In the genomic region with DNA sequence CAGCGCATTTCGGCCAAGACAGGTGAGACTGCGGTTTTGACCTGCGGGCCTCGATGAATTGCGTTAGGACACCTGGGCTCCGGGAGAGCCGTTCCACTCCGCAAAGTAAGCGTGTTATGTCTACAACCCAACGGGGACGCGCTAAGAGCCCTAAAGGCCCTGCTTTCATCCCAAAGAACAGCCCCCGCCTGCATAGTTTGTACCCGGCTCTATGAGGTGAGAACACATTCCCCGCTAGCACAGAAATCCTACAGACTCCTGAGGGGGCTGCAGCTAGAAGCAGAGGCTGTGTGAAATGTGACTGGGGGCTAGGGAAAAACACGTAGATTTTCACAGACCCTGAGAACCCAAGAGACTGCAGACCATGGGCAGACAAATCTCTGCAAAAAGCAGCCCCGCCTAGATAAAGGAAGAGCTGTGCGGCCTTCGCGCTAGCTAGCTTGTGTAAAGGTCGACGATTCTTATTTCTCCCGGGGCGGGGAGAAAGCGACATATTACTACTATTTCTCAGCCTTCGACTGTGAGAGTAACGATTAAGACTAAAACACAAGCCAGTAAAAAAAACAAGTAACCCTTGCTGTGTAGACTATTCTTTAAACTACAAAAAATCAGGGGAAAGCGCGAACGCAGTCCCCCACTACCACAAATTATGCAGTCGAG, we compare ENCODE assay signal across 10 cellular contexts. TPM values are rescaled to one million over a fixed set of nuclear protein-coding genes. Genes with fewer than 3 reads are reported as not detected.
A peak's percentile ranks its signal among the peaks of the same experiment; 100 is the strongest.
DNase-seq lines count a peak whose midpoint lies in the region; ATAC-seq and TF ChIP-seq lines count a peak whose summit lies in the region.
"Not testable (repeated sequence)": the region's sequence is repeated elsewhere in the genome, so short reads cannot be mapped to it uniquely, and the experiment has no call there.
"Had no signal": no experiment of that assay in that cellular context is flagged by ENCODE, and none has a peak within 500 bp of the region (broad histone marks: within the 10 kb centered on the region; RNA-seq: fewer than 3 reads in every experiment).

No MANE protein-coding gene starts in this region.

- not testable (repeated sequence) for H3K9me3 ChIP-seq in BE2C

- not testable (repeated sequence) for H3K27me3 ChIP-seq in BE2C

- H3K36me3 ChIP-seq in BE2C: not testable (repeated sequence)

- DNase-seq in BE2C (peak; percentile 48), SIG-M5 treated with dmso at 0.1 percent for 504 hours (lab: John Stamatoyannopoulos, UW; ENCODE audit: unreplicated experiment) (peak; percentile 17)
- DNase-seq in activated effector memory CD4-positive, alpha-beta T cell treated with Interleukin-2 at 50 U/mL for 16 hours: peak; percentile 16
- not testable (repeated sequence) for DNase-seq in Right ventricle myocardium superior; sciatic nerve (ENCODE audit: low spot score)

- not testable (repeated sequence) for H3K4me3 ChIP-seq in BE2C (ENCODE audit: low read depth, low read length)

- TF ChIP-seq POLR2A in GM19193 (IDR thresholded peaks at IDR 0.05; ENCODE audit: extremely low read depth, insufficient read depth, insufficient read length): peak; percentile 63

- TF ChIP-seq CTCF in BE2C (IDR thresholded peaks at IDR 0.05; ENCODE audit: low read depth, low read length): not testable (repeated sequence)

- intact Hi-C loops in Right ventricle myocardium superior (cut with DNase I); sciatic nerve (cut with DNase I): not testable (repeated sequence)

- ATAC-seq in HG02623 (IDR thresholded peaks at IDR 0.05; ENCODE audit: unreplicated experiment) (peak; percentile 83), HG03469 (IDR thresholded peaks at IDR 0.05; ENCODE audit: unreplicated experiment) (peak; percentile 85), Right ventricle myocardium superior (ENCODE audit: poor library complexity) (peak; percentile 85), sciatic nerve (peak; percentile 88)

- not testable (repeated sequence) for H3K4me1 ChIP-seq in BE2C

RNA-seq across cellular contexts. Expression of a gene that starts 32.5 kb away (rescaled TPM):
- polyA plus RNA-seq in BE2C (2012; ENCODE audit: insufficient read depth, insufficient read length, low read depth): not detected
- total RNA-seq in Right ventricle myocardium superior (not detected), sciatic nerve (not detected)
- total RNA-seq: ovary, SK-MEL-5 had no signal
- polyA plus RNA-seq: ovary had no signal
